Comparison of ENCODE assay signal across 1 cellular context in genomic region chr7:158766570-158767281, GRCh38.
TF ChIP-seq lines count a peak whose summit lies in the region.

No MANE protein-coding gene starts in this region.

TF ChIP-seq in HepG2, 621 proteins besides CTCF, POLR2A, EP300 and RAD21 (continued from another document):
- TF ChIP-seq, protein P1, sequence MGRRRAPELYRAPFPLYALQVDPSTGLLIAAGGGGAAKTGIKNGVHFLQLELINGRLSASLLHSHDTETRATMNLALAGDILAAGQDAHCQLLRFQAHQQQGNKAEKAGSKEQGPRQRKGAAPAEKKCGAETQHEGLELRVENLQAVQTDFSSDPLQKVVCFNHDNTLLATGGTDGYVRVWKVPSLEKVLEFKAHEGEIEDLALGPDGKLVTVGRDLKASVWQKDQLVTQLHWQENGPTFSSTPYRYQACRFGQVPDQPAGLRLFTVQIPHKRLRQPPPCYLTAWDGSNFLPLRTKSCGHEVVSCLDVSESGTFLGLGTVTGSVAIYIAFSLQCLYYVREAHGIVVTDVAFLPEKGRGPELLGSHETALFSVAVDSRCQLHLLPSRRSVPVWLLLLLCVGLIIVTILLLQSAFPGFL (CRISPR knock-in tag; IDR thresholded peaks at IDR 0.05): no peak
- TF ChIP-seq CHD4 (IDR thresholded peaks at IDR 0.05; ENCODE audit: borderline replicate concordance, low read length) (peak; percentile 54; the same call in 1 of the 2 replicates), ZNF629 (CRISPR knock-in tag; conservative IDR thresholded peaks at IDR 0.05) (peak; percentile 85), ZNF407 (CRISPR knock-in tag; IDR thresholded peaks at IDR 0.05; ENCODE audit: not compliant biosample characterization) (no peak), SMARCE1 (IDR thresholded peaks at IDR 0.05; ENCODE audit: borderline replicate concordance) (no peak)
TF ChIP-seq in HepG2: peak in this region for 3.
